Comparison of ENCODE assay signal across 19 cellular contexts in genomic region chr2:61134141-61134540, GRCh38. TPM values are rescaled to one million over a fixed set of nuclear protein-coding genes. Genes with fewer than 3 reads are reported as not detected.
DNase-seq lines count a peak whose midpoint lies in the region; ATAC-seq, FAIRE-seq and TF ChIP-seq lines count a peak whose summit lies in the region.
"Had no signal": no experiment of that assay in that cellular context is flagged by ENCODE, and none has a peak within 500 bp of the region (broad histone marks: within the 10 kb centered on the region; RNA-seq: fewer than 3 reads in every experiment).

No MANE protein-coding gene starts in this region.

- in situ Hi-C loops in HepG2 (cut with HindIII; ENCODE audit: extremely low pct_ligation_motif_present, low pct_unique_long_range_greater_than_20kb) = no loop called here

- no peak for TF ChIP-seq CTCF in HepG2 (CRISPR knock-in tag; IDR thresholded peaks at IDR 0.05)
- no peak for TF ChIP-seq CTCF in right lobe of liver (IDR thresholded peaks at IDR 0.05)
- no peak for TF ChIP-seq CTCF in tibial nerve (IDR thresholded peaks at IDR 0.05)

- no peak for FAIRE-seq in HepG2 (lab: Jason Lieb, UNC)
- FAIRE-seq: A204.1, GM12891, GM19239 had no signal

- H3K4me2 ChIP-seq in HepG2 (ENCODE audit: low read depth, low read length) = no peak overlapping the region
- H3K4me2 ChIP-seq: PC-9 had no signal

- DNase-seq in HepG2 (ENCODE audit: low spot score) (peak; percentile 4), right lobe of liver (no peak), astrocyte of the hippocampus (ENCODE audit: low read depth, low spot score) (peak; percentile 79), medulla oblongata (ENCODE audit: extremely low spot score) (peak; percentile 34), amygdala (lab: John Stamatoyannopoulos, UW) (no peak), tibial nerve (ENCODE audit: low spot score in 2 of 2) (no peak), dedifferentiated amniotic fluid mesenchymal stem cell (ENCODE audit: extremely low spot score) (no peak)
- DNase-seq: Caco-2, KBM-7, MG63, NCI-H1105, NCI-H187, NCI-H446, PC-9 had no signal

- no peaks in the 10 kb centered on the region for H3K36me3 ChIP-seq in HepG2 (replicated peaks in 1 of 2; ENCODE audit: control insufficient read depth in 1 of 2, insufficient read depth in 2 of 2, low read length in 2 of 2)
- no peaks in the 10 kb centered on the region for H3K36me3 ChIP-seq in right lobe of liver
- H3K36me3 ChIP-seq in tibial nerve = no peaks in the 10 kb centered on the region
- H3K36me3 ChIP-seq: MG63 had no signal

- TF ChIP-seq EP300 in HepG2 (IDR thresholded peaks at IDR 0.05; ENCODE audit: low read depth in 2 of 2, low read length in 2 of 2) = no peak
- no peak for TF ChIP-seq EP300 in HepG2 (CRISPR knock-in tag; IDR thresholded peaks at IDR 0.05; ENCODE audit: borderline replicate concordance)
- TF ChIP-seq EP300 in tibial nerve (IDR thresholded peaks at IDR 0.05) = no peak

- ATAC-seq in HepG2 = 0 out of 3 replicates have a peak, but pooled peaks have one; percentile 22
- ATAC-seq in right lobe of liver = no peak
- ATAC-seq in HG03097 (IDR thresholded peaks at IDR 0.05; ENCODE audit: low FRiP score, unreplicated experiment) = no peak

- H3K4me3 ChIP-seq in HepG2 (replicated peaks in 1 of 3; ENCODE audit: insufficient read depth in 1 of 3, low read depth in 2 of 3, low read length in 3 of 3) = no peak overlapping the region
- no peak overlapping the region for H3K4me3 ChIP-seq in right lobe of liver
- H3K4me3 ChIP-seq in tibial nerve = no peak overlapping the region
- H3K4me3 ChIP-seq: MG63, PC-9 had no signal

- H3K79me2 ChIP-seq in HepG2 (ENCODE audit: insufficient read depth, low read length) = no peaks in the 10 kb centered on the region

- TF ChIP-seq POLR2A in HepG2 (IDR thresholded peaks at IDR 0.05; ENCODE audit: insufficient read depth in 1 of 2, low read depth in 2 of 2, low read length in 2 of 2) (no peak), right lobe of liver (IDR thresholded peaks at IDR 0.05) (no peak), tibial nerve (IDR thresholded peaks at IDR 0.05) (no peak)

- 47% methylated on average over 4 of the region's 4 CpGs for WGBS in HepG2 (ENCODE audit: low lambda C conversion rate)
- WGBS in right lobe of liver (ENCODE audit: insufficient coverage, low coverage, low lambda C conversion rate, missing lambda C conversion rate) = 66% methylated on average over 4 of the region's 4 CpGs
- 58 to 66% methylated on average over 4 of the region's 4 CpGs for WGBS in tibial nerve, 2 donors

- H2AFZ ChIP-seq in HepG2 (ENCODE audit: low read length) = no peak overlapping the region
- H2AFZ ChIP-seq: PC-9 had no signal

- H3K27me3 ChIP-seq in HepG2 (ENCODE audit: control insufficient read depth in 1 of 2, insufficient read depth in 2 of 2, low read length in 2 of 2) (no peaks in the 10 kb centered on the region), right lobe of liver (no peaks in the 10 kb centered on the region), tibial nerve (no peaks in the 10 kb centered on the region)
- H3K27me3 ChIP-seq: MG63 had no signal

- H3K4me1 ChIP-seq in HepG2 (ENCODE audit: insufficient read depth, low read length) = no peaks in the 10 kb centered on the region
- no peaks in the 10 kb centered on the region for H3K4me1 ChIP-seq in right lobe of liver
- no peaks in the 10 kb centered on the region for H3K4me1 ChIP-seq in tibial nerve
- H3K4me1 ChIP-seq: Caco-2 had no signal

- intact Hi-C loops in HepG2 (cut with micrococcal nuclease; ENCODE audit: unreplicated experiment) (no loop called here), right lobe of liver (cut with DNase I) (no loop called here)

- POLR2A ChIA-PET in HepG2 (lab: Yijun Ruan, JAX) = interaction anchor here (2.5 kb wide), 1 partner anchor 11 kb away, joined by 14 read pairs; no protein-coding TSS in a partner anchor

- H3K27ac ChIP-seq in HepG2 (ENCODE audit: extremely low read length, insufficient read depth, low read length) (no peak overlapping the region), right lobe of liver (no peak overlapping the region), tibial nerve (no peak overlapping the region)
- H3K27ac ChIP-seq: HL-60, PC-9 had no signal

- no peaks in the 10 kb centered on the region for H3K9me3 ChIP-seq in HepG2 (ENCODE audit: low read length)
- H3K9me3 ChIP-seq in right lobe of liver = no peaks in the 10 kb centered on the region
- H3K9me3 ChIP-seq in tibial nerve = peaks cover 0 to 1% (median 0%) of the 10 kb centered on the region in 4 donors
- H3K9me3 ChIP-seq: Caco-2, MG63 had no signal

- CTCF ChIA-PET in HepG2 (lab: Yijun Ruan, JAX; ENCODE audit: low intra/inter-chr PET ratio, low total read pairs) = no interaction called here

- no peak overlapping the region for H3K9ac ChIP-seq in HepG2 (ENCODE audit: insufficient read depth, low read depth, low read length)

- BruUV-seq in HepG2 (replicated peaks; lab: Mats Ljungman, UMichigan) = no TSS peak

- no peak for TF ChIP-seq RAD21 in HepG2 (CRISPR knock-in tag; IDR thresholded peaks at IDR 0.05)

- no peaks in the 10 kb centered on the region for H4K20me1 ChIP-seq in HepG2 (ENCODE audit: insufficient read depth, low read length)

TF ChIP-seq in HepG2, 621 proteins besides CTCF, POLR2A, EP300 and RAD21:
- TF ChIP-seq ZSCAN21 (CRISPR knock-in tag; IDR thresholded peaks at IDR 0.05; ENCODE audit: borderline replicate concordance) (no peak), GTF2F1 (IDR thresholded peaks at IDR 0.05; ENCODE audit: low read length) (no peak), ZNF232 (CRISPR knock-in tag; IDR thresholded peaks at IDR 0.05; ENCODE audit: borderline replicate concordance) (no peak)

RNA-seq across cellular contexts. Expression of gene C2orf74, which starts 27.8 kb away (rescaled TPM):
- total RNA-seq in HepG2 (2016; rRNA removed; fragmentation: Illumina TruSeq; extraction: Trizol) (13.8 and 21.6 TPM in 2 replicates), right lobe of liver (10 to 100 TPM; 10.2 to 12.0 (median 10.6) TPM), tibial nerve (10 to 100 TPM in 3 of 4 donors, 1 to 10 TPM in 1; 8.4 to 28.6 (median 21.2) TPM)
- total RNA-seq in HepG2 (2016; cell fraction: cytosol; rRNA removed; fragmentation: Illumina TruSeq; extraction: Trizol; ENCODE audit: low read depth) = 16.7 and 17.0 TPM in 2 replicates
- total RNA-seq in HepG2 (2016; cell fraction: insoluble cytoplasmic fraction; rRNA removed; fragmentation: Illumina TruSeq; extraction: Trizol) = 14.9 and 18.7 TPM in 2 replicates
- total RNA-seq in HepG2 (2016; cell fraction: membrane; rRNA removed; fragmentation: Illumina TruSeq; extraction: Trizol) = 14.2 and 19.0 TPM in 2 replicates
- total RNA-seq in HepG2 (2016; cell fraction: nucleus; rRNA removed; fragmentation: Illumina TruSeq; extraction: Trizol) = 7.0 and 8.1 TPM in 2 replicates
- 10.6 and 11.9 TPM in 2 replicates for polyA plus RNA-seq in HepG2 (2011; rRNA removed)
- polyA plus RNA-seq in HepG2 (2011; cell fraction: cytosol; rRNA removed) = 11.8 and 13.6 TPM in 2 replicates
- polyA plus RNA-seq in HepG2 (2011; cell fraction: nucleus; rRNA removed) = 4.7 and 6.8 TPM in 2 replicates
- 15.7 and 26.1 TPM in 2 replicates for polyA plus RNA-seq in HepG2 (2012)
- 8.9 TPM in 2 replicates for polyA plus RNA-seq in HepG2 (2016; cell fraction: cytosol; fragmentation: Illumina TruSeq; extraction: Trizol; ENCODE audit: low read depth)
- polyA plus RNA-seq in HepG2 (2016; cell fraction: insoluble cytoplasmic fraction; fragmentation: Illumina TruSeq; extraction: Trizol; ENCODE audit: low read depth) = 26.0 and 27.5 TPM in 2 replicates
- 15.9 and 17.5 TPM in 2 replicates for polyA plus RNA-seq in HepG2 (2016; cell fraction: membrane; fragmentation: Illumina TruSeq; extraction: Trizol; ENCODE audit: low read depth)
- polyA plus RNA-seq in HepG2 (2016; cell fraction: nucleus; fragmentation: Illumina TruSeq; extraction: Trizol; ENCODE audit: insufficient read depth, low read depth) = 16.4 and 18.0 TPM in 2 replicates
- polyA minus RNA-seq in HepG2 (2011; rRNA and poly(A)+ RNA removed; ENCODE audit: low replicate concordance) = 0.42 and 1.5 TPM in 2 replicates
- 5.3 TPM in 1 of 2 replicates, not detected in the other for polyA minus RNA-seq in HepG2 (2011; cell fraction: cytosol; rRNA and poly(A)+ RNA removed)
- polyA minus RNA-seq in HepG2 (2011; cell fraction: nucleus; rRNA and poly(A)+ RNA removed) = 4.5 and 8.8 TPM in 2 replicates
- total RNA-seq: Caco-2 had no signal

Comparison
In these comparisons a context has a peak if more than half of its experiments do, and no peak if none do; other contexts are left out.
1. DNase-seq: peak in HepG2 (single experiment), astrocyte of the hippocampus (single experiment) and medulla oblongata (single experiment); none in right lobe of liver (0 of 3), amygdala (0 of 56), tibial nerve (0 of 2) and dedifferentiated amniotic fluid mesenchymal stem cell (single experiment).